1 cellular context compared by ENCODE assay signal in genomic region chr7:6008668-6009611, GRCh38.
A peak's percentile ranks its signal among the peaks of the same experiment; 100 is the strongest.
TF ChIP-seq lines count a peak whose summit lies in the region.

TSS of gene AIMP2 (plus strand) at chr7:6009272. CDS start at chr7:6009364, 92 bp downstream.
A gene with protein sequence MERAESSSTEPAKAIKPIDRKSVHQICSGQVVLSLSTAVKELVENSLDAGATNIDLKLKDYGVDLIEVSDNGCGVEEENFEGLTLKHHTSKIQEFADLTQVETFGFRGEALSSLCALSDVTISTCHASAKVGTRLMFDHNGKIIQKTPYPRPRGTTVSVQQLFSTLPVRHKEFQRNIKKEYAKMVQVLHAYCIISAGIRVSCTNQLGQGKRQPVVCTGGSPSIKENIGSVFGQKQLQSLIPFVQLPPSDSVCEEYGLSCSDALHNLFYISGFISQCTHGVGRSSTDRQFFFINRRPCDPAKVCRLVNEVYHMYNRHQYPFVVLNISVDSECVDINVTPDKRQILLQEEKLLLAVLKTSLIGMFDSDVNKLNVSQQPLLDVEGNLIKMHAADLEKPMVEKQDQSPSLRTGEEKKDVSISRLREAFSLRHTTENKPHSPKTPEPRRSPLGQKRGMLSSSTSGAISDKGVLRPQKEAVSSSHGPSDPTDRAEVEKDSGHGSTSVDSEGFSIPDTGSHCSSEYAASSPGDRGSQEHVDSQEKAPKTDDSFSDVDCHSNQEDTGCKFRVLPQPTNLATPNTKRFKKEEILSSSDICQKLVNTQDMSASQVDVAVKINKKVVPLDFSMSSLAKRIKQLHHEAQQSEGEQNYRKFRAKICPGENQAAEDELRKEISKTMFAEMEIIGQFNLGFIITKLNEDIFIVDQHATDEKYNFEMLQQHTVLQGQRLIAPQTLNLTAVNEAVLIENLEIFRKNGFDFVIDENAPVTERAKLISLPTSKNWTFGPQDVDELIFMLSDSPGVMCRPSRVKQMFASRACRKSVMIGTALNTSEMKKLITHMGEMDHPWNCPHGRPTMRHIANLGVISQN (minus strand): TSS chr7:6009049. CDS start chr7:6009019, 30 bp downstream.

TF ChIP-seq in HEK293, 187 proteins besides CTCF, POLR2A, EP300 and RAD21 (continued from another document):
- TF ChIP-seq ZBTB10 (tag by site-specific recombination; IDR thresholded peaks at IDR 0.05), result peak; percentile 20; the same call in 1 of the 2 replicates
- TF ChIP-seq SP2 (tag by site-specific recombination; IDR thresholded peaks at IDR 0.05), result peak; percentile 93
- TF ChIP-seq KLF7 (tag by site-specific recombination; IDR thresholded peaks at IDR 0.05; ENCODE audit: borderline replicate concordance), result peak; percentile 49; the same call in 1 of the 2 replicates
- peak; percentile 34; the same call in 1 of the 2 replicates for TF ChIP-seq ZNF660 (tag by site-specific recombination; IDR thresholded peaks at IDR 0.05)
- TF ChIP-seq ZXDB (tag by site-specific recombination; IDR thresholded peaks at IDR 0.05), result peak; percentile 73
- peak; percentile 70; the same call in 1 of the 2 replicates for TF ChIP-seq ZFP69B (tag by site-specific recombination; IDR thresholded peaks at IDR 0.05)
- peak; percentile 74; the same call in 1 of the 2 replicates for TF ChIP-seq ZBTB20 (tag by site-specific recombination; IDR thresholded peaks at IDR 0.05)
- TF ChIP-seq, protein P1, sequence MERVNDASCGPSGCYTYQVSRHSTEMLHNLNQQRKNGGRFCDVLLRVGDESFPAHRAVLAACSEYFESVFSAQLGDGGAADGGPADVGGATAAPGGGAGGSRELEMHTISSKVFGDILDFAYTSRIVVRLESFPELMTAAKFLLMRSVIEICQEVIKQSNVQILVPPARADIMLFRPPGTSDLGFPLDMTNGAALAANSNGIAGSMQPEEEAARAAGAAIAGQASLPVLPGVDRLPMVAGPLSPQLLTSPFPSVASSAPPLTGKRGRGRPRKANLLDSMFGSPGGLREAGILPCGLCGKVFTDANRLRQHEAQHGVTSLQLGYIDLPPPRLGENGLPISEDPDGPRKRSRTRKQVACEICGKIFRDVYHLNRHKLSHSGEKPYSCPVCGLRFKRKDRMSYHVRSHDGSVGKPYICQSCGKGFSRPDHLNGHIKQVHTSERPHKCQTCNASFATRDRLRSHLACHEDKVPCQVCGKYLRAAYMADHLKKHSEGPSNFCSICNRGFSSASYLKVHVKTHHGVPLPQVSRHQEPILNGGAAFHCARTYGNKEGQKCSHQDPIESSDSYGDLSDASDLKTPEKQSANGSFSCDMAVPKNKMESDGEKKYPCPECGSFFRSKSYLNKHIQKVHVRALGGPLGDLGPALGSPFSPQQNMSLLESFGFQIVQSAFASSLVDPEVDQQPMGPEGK (tag by site-specific recombination; IDR thresholded peaks at IDR 0.05), result peak; percentile 75
- peak; percentile 90 for TF ChIP-seq ZNF692 (tag by site-specific recombination; IDR thresholded peaks at IDR 0.05)
- peak; percentile 96 for TF ChIP-seq BCL11B (tag by site-specific recombination; IDR thresholded peaks at IDR 0.05; ENCODE audit: low read depth)
- TF ChIP-seq ZBTB21 (tag by site-specific recombination; IDR thresholded peaks at IDR 0.05), result peak; percentile 53; the same call in 1 of the 2 replicates
- peak; percentile 44; the same call in 1 of the 2 replicates for TF ChIP-seq ZFP37 (tag by site-specific recombination; IDR thresholded peaks at IDR 0.05)
